3 cellular contexts compared by ENCODE assay signal in genomic region chr3:119827209-119827608, GRCh38.
TF ChIP-seq lines count a peak whose summit lies in the region.

No MANE protein-coding gene starts in this region.

TF ChIP-seq in HepG2, 621 proteins besides CTCF, POLR2A, EP300 and RAD21 (continues in another document):
- TF ChIP-seq HOXA7 (CRISPR knock-in tag; IDR thresholded peaks at IDR 0.05), result no peak
- TF ChIP-seq NONO (IDR thresholded peaks at IDR 0.05), result no peak
- no peak for TF ChIP-seq NONO (CRISPR knock-in tag; conservative IDR thresholded peaks at IDR 0.05)
- TF ChIP-seq MXD4 (CRISPR knock-in tag; IDR thresholded peaks at IDR 0.05), result no peak
- no peak for TF ChIP-seq ZNF354B (CRISPR knock-in tag; IDR thresholded peaks at IDR 0.05)
- TF ChIP-seq SRF (IDR thresholded peaks at IDR 0.05; ENCODE audit: low read depth, low read length), result no peak
- TF ChIP-seq ZNF792 (CRISPR knock-in tag; IDR thresholded peaks at IDR 0.05), result no peak
- no peak for TF ChIP-seq MTF1 (CRISPR knock-in tag; IDR thresholded peaks at IDR 0.05)
- TF ChIP-seq ZNF281 (CRISPR knock-in tag; IDR thresholded peaks at IDR 0.05; ENCODE audit: borderline replicate concordance), result no peak
- TF ChIP-seq STAT6 (CRISPR knock-in tag; IDR thresholded peaks at IDR 0.05; ENCODE audit: borderline replicate concordance), result no peak
- no peak for TF ChIP-seq NR0B2 (CRISPR knock-in tag; IDR thresholded peaks at IDR 0.05)
- TF ChIP-seq TBP (CRISPR knock-in tag; IDR thresholded peaks at IDR 0.05), result no peak
- no peak for TF ChIP-seq MAFF (IDR thresholded peaks at IDR 0.05; ENCODE audit: low read depth, low read length)
- TF ChIP-seq CEBPG (CRISPR knock-in tag; IDR thresholded peaks at IDR 0.05), result no peak
- TF ChIP-seq ELF3 (CRISPR knock-in tag; IDR thresholded peaks at IDR 0.05), result no peak
- no peak for TF ChIP-seq ZNF20 (CRISPR knock-in tag; IDR thresholded peaks at IDR 0.05)

TF ChIP-seq in SK-N-SH, 30 proteins besides CTCF, POLR2A, EP300 and RAD21:
- TF ChIP-seq GATA2 (CRISPR knock-in tag; IDR thresholded peaks at IDR 0.05) (peak; percentile 53), USF2 (IDR thresholded peaks at IDR 0.05; ENCODE audit: borderline replicate concordance, low read depth, low read length) (no peak), RFX5 (IDR thresholded peaks at IDR 0.05; ENCODE audit: low read length) (0 out of 2 replicates have a peak, but pooled peaks have one; percentile 10)
TF ChIP-seq in SK-N-SH: peak in this region for 2.

TF ChIP-seq in endothelial cell of umbilical vein, 7 proteins besides CTCF, POLR2A, EP300 and RAD21:
- TF ChIP-seq MAX (IDR thresholded peaks at IDR 0.05; ENCODE audit: insufficient read depth, insufficient read length), result no peak
- TF ChIP-seq FOS (IDR thresholded peaks at IDR 0.05; ENCODE audit: borderline replicate concordance, insufficient read depth, low read length), result no peak
- no peak for TF ChIP-seq GATA2 (IDR thresholded peaks at IDR 0.05; ENCODE audit: insufficient read depth, insufficient read length, low read depth, low read length)
- TF ChIP-seq EZH2 (IDR thresholded peaks at IDR 0.05; ENCODE audit: borderline replicate concordance, low read depth, low read length, severe bottlenecking), result no peak
- no peak for TF ChIP-seq MYC (IDR thresholded peaks at IDR 0.05; ENCODE audit: low read depth, low read length)
- no peak for TF ChIP-seq POLR2AphosphoS5 (IDR thresholded peaks at IDR 0.05; ENCODE audit: insufficient read depth, low read depth, low read length)
- no peak for TF ChIP-seq JUN (IDR thresholded peaks at IDR 0.05; ENCODE audit: borderline replicate concordance, insufficient read depth, insufficient read length, low read depth)
